In genomic region chr16:669666-670065, GRCh38 we compare ENCODE assay signal across 11 cellular contexts. TPM values are rescaled to one million over a fixed set of nuclear protein-coding genes. Genes with fewer than 3 reads are reported as not detected.
DNase-seq lines count a peak whose midpoint lies in the region; ATAC-seq, FAIRE-seq and TF ChIP-seq lines count a peak whose summit lies in the region.
"Had no signal": no experiment of that assay in that cellular context is flagged by ENCODE, and none has a peak within 500 bp of the region (broad histone marks: within the 10 kb centered on the region; RNA-seq: fewer than 3 reads in every experiment).

No MANE protein-coding gene starts in this region.

- H3K4me3 Mint-ChIP-seq in activated CD4-positive, alpha-beta T cell treated with anti-CD3 and anti-CD28 coated beads, Interleukin-2, amount 10 ng/mL, durations not matched to agents 24 days and 14 days = peak overlapping the region; percentile 84
- H3K4me3 Mint-ChIP-seq in astrocyte (ENCODE audit: unreplicated experiment) = peak overlapping the region; percentile 82

- H3K9ac ChIP-seq in astrocyte (ENCODE audit: low read length) = no peak overlapping the region
- H3K9ac ChIP-seq in neuronal stem cell (ENCODE audit: low read depth, low read length, poor library complexity) = no peak overlapping the region

- FAIRE-seq in astrocyte (lab: Jason Lieb, UNC) = no peak

- no peak overlapping the region for H2BK15ac ChIP-seq in neuronal stem cell (ENCODE audit: low read length)

- H3K4me2 ChIP-seq in astrocyte (ENCODE audit: low read length) (peak overlapping the region; percentile 85), neuronal stem cell (ENCODE audit: insufficient read depth, low read length, poor library complexity, severe bottlenecking) (no peak overlapping the region)

- H2AK5ac ChIP-seq in neuronal stem cell (ENCODE audit: low read depth, low read length) = no peak overlapping the region

- no peak overlapping the region for H4K91ac ChIP-seq in neuronal stem cell (ENCODE audit: low read depth, low read length, poor library complexity)

- no peak overlapping the region for H3K27ac Mint-ChIP-seq in activated CD4-positive, alpha-beta T cell treated with anti-CD3 and anti-CD28 coated beads, Interleukin-2, amount 10 ng/mL, durations not matched to agents 24 days and 14 days
- H3K27ac Mint-ChIP-seq in astrocyte (ENCODE audit: unreplicated experiment) = no peak overlapping the region

- DNase-seq in activated CD4-positive, alpha-beta T cell treated with anti-CD3 and anti-CD28 coated beads, Interleukin-2, amount 10 ng/mL, durations not matched to agents 24 days and 14 days = no peak
- DNase-seq in activated CD4-positive, alpha-beta T cell treated with anti-CD3 and anti-CD28 coated beads, Interleukin-2, amount 50 U/mL, for 1 hour = no peak
- DNase-seq in LNCaP clone FGC (ENCODE audit: low read depth) (no peak), astrocyte (ENCODE audit: low read depth) (no peak), neuronal stem cell (ENCODE audit: low spot score) (no peak), HCEC 1CT (no peak), left ventricle myocardium superior (no peak), NCI-H748 (lab: John Stamatoyannopoulos, UW; ENCODE audit: unreplicated experiment) (no peak)
- DNase-seq: ACHN, NCI-H510A treated with DMSO at 0.1 percent for 48 hours had no signal

- H3K27ac ChIP-seq in astrocyte (ENCODE audit: low read depth, low read length) (no peak overlapping the region), neuronal stem cell (replicated peaks; ENCODE audit: low read length) (no peak overlapping the region)
- H3K27ac ChIP-seq: ascending aorta had no signal

- peaks cover 5% of the 10 kb centered on the region for H3K4me1 ChIP-seq in astrocyte (ENCODE audit: insufficient read depth, low read length)
- peaks cover 2 to 6% of the 10 kb centered on the region in 2 donors for H3K4me1 ChIP-seq in neuronal stem cell (ENCODE audit: control insufficient read depth in 2 of 2, insufficient read depth in 1 of 2, low read depth in 1 of 2, low read length in 2 of 2)

- no peak overlapping the region for H2BK120ac ChIP-seq in neuronal stem cell (ENCODE audit: low read depth, low read length)

- no peak overlapping the region for H2BK12ac ChIP-seq in neuronal stem cell (ENCODE audit: low read length)

- WGBS in neuronal stem cell (ENCODE audit: extremely low coverage in 2 of 2, insufficient read length in 2 of 2, insufficient replicate concordance in 1 of 2), 2 donors = no CpG with 5 or more reads among the region's 13 CpGs

- no peaks in the 10 kb centered on the region for H3K36me3 ChIP-seq in astrocyte (ENCODE audit: insufficient read depth, low read length)
- H3K36me3 ChIP-seq in neuronal stem cell (replicated peaks in 1 of 2; ENCODE audit: control insufficient read depth in 2 of 2, insufficient read depth in 2 of 2, low read length in 2 of 2) = peaks cover 37 to 56% of the 10 kb centered on the region in 2 donors

- peaks cover 4% of the 10 kb centered on the region for H3K4me1 Mint-ChIP-seq in activated CD4-positive, alpha-beta T cell treated with anti-CD3 and anti-CD28 coated beads, Interleukin-2, amount 10 ng/mL, durations not matched to agents 24 days and 14 days
- H3K4me1 Mint-ChIP-seq in astrocyte (ENCODE audit: low read depth, unreplicated experiment) = no peaks in the 10 kb centered on the region

- no peak overlapping the region for H4K8ac ChIP-seq in neuronal stem cell (ENCODE audit: low read depth, low read length)

- no peak for ATAC-seq in left ventricle myocardium superior

- peaks cover 22% of the 10 kb centered on the region for H3K36me3 Mint-ChIP-seq in activated CD4-positive, alpha-beta T cell treated with anti-CD3 and anti-CD28 coated beads, Interleukin-2, amount 10 ng/mL, durations not matched to agents 24 days and 14 days (ENCODE audit: low read depth)
- no peaks in the 10 kb centered on the region for H3K36me3 Mint-ChIP-seq in astrocyte (ENCODE audit: low read depth, unreplicated experiment)

- H3K9me3 ChIP-seq in astrocyte (ENCODE audit: insufficient read depth, low read depth, low read length) (no peaks in the 10 kb centered on the region), neuronal stem cell (replicated peaks in 1 of 2; ENCODE audit: control insufficient read depth in 2 of 2, insufficient read depth in 1 of 2, low read depth in 1 of 2, low read length in 2 of 2) (no peaks in the 10 kb centered on the region)
- H3K9me3 ChIP-seq: ascending aorta had no signal

- H3K79me2 ChIP-seq in astrocyte (ENCODE audit: insufficient read depth, low read length) = peaks cover 35% of the 10 kb centered on the region

- peak overlapping the region; percentile 73 for H3K23ac ChIP-seq in neuronal stem cell (ENCODE audit: low read depth, low read length, poor library complexity)

- intact Hi-C loops in activated CD4-positive, alpha-beta T cell treated with anti-CD3 and anti-CD28 coated beads, Interleukin-2, amount 10 ng/mL, durations not matched to agents 24 days and 14 days (cut with micrococcal nuclease) = loop anchor here (10.0 kb wide), 1 partner anchor 105 kb away; the partner anchor contains the start of genes NHLRC4, PIGQ and PRR35
- intact Hi-C loops in left ventricle myocardium superior (cut with micrococcal nuclease) = no loop called here

- H3K9me3 Mint-ChIP-seq in activated CD4-positive, alpha-beta T cell treated with anti-CD3 and anti-CD28 coated beads, Interleukin-2, amount 10 ng/mL, durations not matched to agents 24 days and 14 days = no peaks in the 10 kb centered on the region
- H3K9me3 Mint-ChIP-seq in astrocyte (ENCODE audit: unreplicated experiment) = no peaks in the 10 kb centered on the region

- peaks cover 47% of the 10 kb centered on the region for H4K20me1 ChIP-seq in astrocyte (ENCODE audit: insufficient read depth, low read length)

- H3K4ac ChIP-seq in neuronal stem cell (ENCODE audit: low read length) = no peak overlapping the region

- no peak overlapping the region for H3K14ac ChIP-seq in neuronal stem cell (ENCODE audit: low read length)

- no peak overlapping the region for H2AFZ ChIP-seq in astrocyte (ENCODE audit: low read depth, low read length)
- H2AFZ ChIP-seq in neuronal stem cell (ENCODE audit: low read length) = no peak overlapping the region

- no peaks in the 10 kb centered on the region for H3K27me3 Mint-ChIP-seq in activated CD4-positive, alpha-beta T cell treated with anti-CD3 and anti-CD28 coated beads, Interleukin-2, amount 10 ng/mL, durations not matched to agents 24 days and 14 days
- no peaks in the 10 kb centered on the region for H3K27me3 Mint-ChIP-seq in astrocyte (ENCODE audit: low read depth, unreplicated experiment)

- H3K18ac ChIP-seq in neuronal stem cell (ENCODE audit: low read length) = no peak overlapping the region

- TF ChIP-seq CTCF in LNCaP clone FGC (IDR thresholded peaks at IDR 0.05; ENCODE audit: control insufficient read depth, extremely low read depth, insufficient read depth) (no peak), astrocyte (IDR thresholded peaks at IDR 0.05; ENCODE audit: insufficient read depth, low read depth, low read length) (no peak)

- H3K27me3 ChIP-seq in astrocyte (ENCODE audit: insufficient read depth, low read length) (no peaks in the 10 kb centered on the region), neuronal stem cell (ENCODE audit: control insufficient read depth in 3 of 3, insufficient read depth in 3 of 3, low read depth in 1 of 3, low read length in 3 of 3) (peaks cover 0 to under 1% (median 0%) of the 10 kb centered on the region in 3 experiments)
- H3K27me3 ChIP-seq: ascending aorta had no signal

- no peak overlapping the region for H2BK5ac ChIP-seq in neuronal stem cell (ENCODE audit: low read length)

- peaks cover 28% of the 10 kb centered on the region for H3K79me1 ChIP-seq in neuronal stem cell (ENCODE audit: low read depth, low read length)

- H3K4me3 ChIP-seq in LNCaP clone FGC (ENCODE audit: low read depth, low read length) (peak overlapping the region; percentile 90), astrocyte (ENCODE audit: insufficient read depth, low read depth, low read length) (peak overlapping the region; percentile 80), neuronal stem cell (ENCODE audit: low read length in 2 of 2) (peak overlapping the region; percentile 41 to 92)

RNA-seq across cellular contexts. Expression of gene RHOT2, which starts 1.7 kb away (rescaled TPM):
- total RNA-seq in activated CD4-positive, alpha-beta T cell treated with anti-CD3 and anti-CD28 coated beads, Interleukin-2, amount 10 ng/mL, durations not matched to agents 24 days and 14 days = 172 and 183 TPM in 2 replicates
- total RNA-seq in astrocyte (87.3 and 93.2 TPM in 2 replicates), left ventricle myocardium superior (88.8 TPM)
- 68.0 TPM for polyA plus RNA-seq in neuronal stem cell (2013, experiment 1 of 2)
- polyA plus RNA-seq in neuronal stem cell (2013, experiment 2 of 2) = 63.4 TPM

RNA-seq across cellular contexts. Expression of gene RHBDL1, which starts 5.8 kb away (rescaled TPM):
- total RNA-seq in activated CD4-positive, alpha-beta T cell treated with anti-CD3 and anti-CD28 coated beads, Interleukin-2, amount 10 ng/mL, durations not matched to agents 24 days and 14 days = 1.1 and 1.2 TPM in 2 replicates
- total RNA-seq in astrocyte (4.0 and 4.9 TPM in 2 replicates), left ventricle myocardium superior (1.9 TPM)
- polyA plus RNA-seq in neuronal stem cell (2013, experiment 1 of 2) = 2.2 TPM
- 1.8 TPM for polyA plus RNA-seq in neuronal stem cell (2013, experiment 2 of 2)

RNA-seq across cellular contexts. Expression of gene STUB1, which starts 10.5 kb away (rescaled TPM):
- total RNA-seq in activated CD4-positive, alpha-beta T cell treated with anti-CD3 and anti-CD28 coated beads, Interleukin-2, amount 10 ng/mL, durations not matched to agents 24 days and 14 days = 90.2 and 93.8 TPM in 2 replicates
- total RNA-seq in astrocyte (138 and 140 TPM in 2 replicates), left ventricle myocardium superior (144 TPM)
- polyA plus RNA-seq in neuronal stem cell (2013, experiment 1 of 2) = 68.3 TPM
- 66.0 TPM for polyA plus RNA-seq in neuronal stem cell (2013, experiment 2 of 2)

RNA-seq across cellular contexts. Expression of gene JMJD8, which starts 14.5 kb away (rescaled TPM):
- total RNA-seq in activated CD4-positive, alpha-beta T cell treated with anti-CD3 and anti-CD28 coated beads, Interleukin-2, amount 10 ng/mL, durations not matched to agents 24 days and 14 days = 60.3 and 61.1 TPM in 2 replicates
- total RNA-seq in astrocyte (24.6 and 26.8 TPM in 2 replicates), left ventricle myocardium superior (49.0 TPM)
- 34.8 TPM for polyA plus RNA-seq in neuronal stem cell (2013, experiment 1 of 2)
- polyA plus RNA-seq in neuronal stem cell (2013, experiment 2 of 2) = 33.9 TPM

RNA-seq across cellular contexts. Expression of gene WDR90, which starts 20.5 kb away (rescaled TPM):
- 99.9 and 111 TPM in 2 replicates for total RNA-seq in activated CD4-positive, alpha-beta T cell treated with anti-CD3 and anti-CD28 coated beads, Interleukin-2, amount 10 ng/mL, durations not matched to agents 24 days and 14 days
- total RNA-seq in astrocyte (16.1 and 21.2 TPM in 2 replicates), left ventricle myocardium superior (10.9 TPM)
- polyA plus RNA-seq in neuronal stem cell (2013, experiment 1 of 2) = 16.6 TPM
- 15.8 TPM for polyA plus RNA-seq in neuronal stem cell (2013, experiment 2 of 2)
